ENCODE assay signal across 8 cellular contexts in the genomic region with DNA sequence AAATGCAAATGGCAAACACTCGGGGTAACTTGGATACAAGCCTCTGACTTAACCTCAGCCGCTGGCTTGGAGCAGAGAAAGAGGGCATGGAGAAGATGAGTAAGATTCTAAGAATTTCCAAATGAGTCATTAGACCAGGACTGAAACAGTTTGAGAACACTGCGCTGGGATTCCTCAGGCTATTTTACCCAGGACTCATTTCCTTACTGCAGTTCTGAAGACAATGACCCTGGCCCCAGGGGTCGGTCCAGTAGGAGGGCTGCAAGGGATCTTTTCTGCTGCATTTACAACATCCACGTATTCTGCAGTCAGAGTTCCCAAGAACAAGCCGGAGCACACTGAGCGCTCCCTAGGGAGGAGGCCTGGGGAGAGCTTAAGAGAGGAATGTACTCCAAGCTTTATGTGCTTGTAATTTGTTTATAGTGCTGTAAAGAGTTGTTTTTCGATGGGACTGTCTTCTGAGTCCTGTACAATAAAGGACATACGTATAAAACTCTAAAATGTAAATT. TPM values are rescaled to one million over a fixed set of nuclear protein-coding genes. Genes with fewer than 3 reads are reported as not detected.
A peak's percentile ranks its signal among the peaks of the same experiment; 100 is the strongest.
DNase-seq lines count a peak whose midpoint lies in the region; ATAC-seq and TF ChIP-seq lines count a peak whose summit lies in the region.

No MANE protein-coding gene starts in this region.

- TF ChIP-seq CTCF in retinal pigment epithelial cell (conservative IDR thresholded peaks at IDR 0.05; ENCODE audit: low read depth, low read length): no peak

- ATAC-seq in Right ventricle myocardium superior (ENCODE audit: poor library complexity): peak; percentile 60
- no peak for ATAC-seq in HG03469 (IDR thresholded peaks at IDR 0.05; ENCODE audit: unreplicated experiment)

- intact Hi-C loops in Right ventricle myocardium superior (cut with DNase I): no loop called here

- no peak overlapping the region for H3K4me3 ChIP-seq in retinal pigment epithelial cell (ENCODE audit: low read length)

- DNase-seq in GM04503 (ENCODE audit: low read depth): peak; percentile 90
- DNase-seq in T1000 (lab: John Stamatoyannopoulos, UW): peak; percentile 58
- DNase-seq in Right ventricle myocardium superior: peak; percentile 59
- peak; percentile 96 for DNase-seq in retinal pigment epithelial cell (ENCODE audit: low read depth)
- no peak for DNase-seq in effector CD4-positive, alpha-beta T cell
- no peak for DNase-seq in NCI-H2081 treated with DMSO at 0.1 percent for 48 hours (lab: John Stamatoyannopoulos, UW)
- no peak for DNase-seq in COLO668 (lab: John Stamatoyannopoulos, UW; ENCODE audit: unreplicated experiment)

RNA-seq across cellular contexts. Expression of a gene that starts 27.3 kb away (rescaled TPM):
- total RNA-seq in Right ventricle myocardium superior: 819 TPM

Comparison
In these comparisons a context has a peak if more than half of its experiments do, and no peak if none do; other contexts are left out.
1. DNase-seq: peak in GM04503 (single experiment), T1000 (single experiment), Right ventricle myocardium superior (single experiment) and retinal pigment epithelial cell (single experiment); none in effector CD4-positive, alpha-beta T cell (single experiment), NCI-H2081 treated with DMSO at 0.1 percent for 48 hours (single experiment) and COLO668 (single experiment).